7 cellular contexts compared by ENCODE assay signal in genomic region chr16:28878083-28878926, GRCh38. TPM values are rescaled to one million over a fixed set of nuclear protein-coding genes. Genes with fewer than 3 reads are reported as not detected.
A peak's percentile ranks its signal among the peaks of the same experiment; 100 is the strongest.
DNase-seq lines count a peak whose midpoint lies in the region; ATAC-seq and TF ChIP-seq lines count a peak whose summit lies in the region.

ATP2A1 (plus strand) TSS chr16:28878488; CDS start chr16:28878672, 184 bp downstream.

- H3K9me3 Mint-ChIP-seq in activated CD4-positive, alpha-beta memory T cell treated with anti-CD3 and anti-CD28 coated beads, Interleukin-2, amount 10 ng/mL, durations not matched to agents 7 days and 5 days: no peaks in the 10 kb centered on the region

- 76 to 90% (median 81%) methylated on average over 24 to 25 of the region's 25 CpGs for WGBS in spleen, 5 donors

- H3K27me3 Mint-ChIP-seq in activated CD4-positive, alpha-beta memory T cell treated with anti-CD3 and anti-CD28 coated beads, Interleukin-2, amount 10 ng/mL, durations not matched to agents 7 days and 5 days: peaks cover 6% of the 10 kb centered on the region

- no peak for TF ChIP-seq CTCF in HEK293 (tag by site-specific recombination; IDR thresholded peaks at IDR 0.05)
- no peak for TF ChIP-seq CTCF in spleen (IDR thresholded peaks at IDR 0.05 in 8 of 11, conservative IDR thresholded peaks at IDR 0.05 in 3 of 11)

- no peak within 1 kb of the TSS for H3K27ac Mint-ChIP-seq in activated CD4-positive, alpha-beta memory T cell treated with anti-CD3 and anti-CD28 coated beads, Interleukin-2, amount 10 ng/mL, durations not matched to agents 7 days and 5 days

- H3K4me3 ChIP-seq in HEK293 (ENCODE audit: low read depth, low read length): peak within 1 kb of the TSS; percentile 62
- peak within 1 kb of the TSS; percentile 56 for H3K4me3 ChIP-seq in iPS-11a (ENCODE audit: low read depth, low read length)
- peak within 1 kb of the TSS; percentile 62 to 87 (median 76) for H3K4me3 ChIP-seq in spleen

- no peaks in the 10 kb centered on the region for H3K9me3 ChIP-seq in HEK293 (ENCODE audit: control insufficient read depth, insufficient read depth, low read depth, low read length)
- no peaks in the 10 kb centered on the region for H3K9me3 ChIP-seq in spleen

- peak within 1 kb of the TSS; percentile 88 for H3K4me3 Mint-ChIP-seq in activated CD4-positive, alpha-beta memory T cell treated with anti-CD3 and anti-CD28 coated beads, Interleukin-2, amount 10 ng/mL, durations not matched to agents 7 days and 5 days

- peaks cover 11% of the 10 kb centered on the region for H3K4me1 ChIP-seq in HEK293 (ENCODE audit: control insufficient read depth, insufficient read depth, low read length)
- H3K4me1 ChIP-seq in spleen: peaks cover 6 to 27% (median 19%) of the 10 kb centered on the region in 6 donors

- CTCF ChIA-PET in HEK293 (lab: Yijun Ruan, JAX): no interaction called here
- CTCF ChIA-PET in activated CD4-positive, alpha-beta memory T cell treated with anti-CD3 and anti-CD28 coated beads, Interleukin-2, amount 10 ng/mL, durations not matched to agents 7 days and 5 days (lab: Charles Lee): interaction anchor here (0.7 to 1.7 kb wide), 2 partner anchors 14 to 67 kb away, joined by 5 to 7 read pairs; partner anchors contain the start of gene SH2B1

- peaks cover 4% of the 10 kb centered on the region for H3K36me3 Mint-ChIP-seq in activated CD4-positive, alpha-beta memory T cell treated with anti-CD3 and anti-CD28 coated beads, Interleukin-2, amount 10 ng/mL, durations not matched to agents 7 days and 5 days (ENCODE audit: low read depth)

- ATAC-seq in HG03097 (IDR thresholded peaks at IDR 0.05; ENCODE audit: low FRiP score, unreplicated experiment): no peak

- POLR2A ChIA-PET in HEK293 (lab: Yijun Ruan, JAX): interaction anchor here (1.2 to 2.5 kb wide), 6 partner anchors 10 to 73 kb away, joined by 3 to 13 read pairs (median 9); partner anchors contain the start of genes NFATC2IP, SH2B1 and TUFM
- POLR2A ChIA-PET in activated CD4-positive, alpha-beta memory T cell treated with anti-CD3 and anti-CD28 coated beads, Interleukin-2, amount 10 ng/mL, durations not matched to agents 7 days and 5 days (lab: Charles Lee): interaction anchor here (1.2 to 4.0 kb wide), 8 partner anchors 14 to 72 kb away, joined by 3 to 36 read pairs (median 8); partner anchors contain the start of genes ATXN2L, NFATC2IP, RABEP2 and SH2B1

- no peak for DNase-seq in activated CD4-positive, alpha-beta memory T cell treated with anti-CD3 and anti-CD28 coated beads, Interleukin-2, amount 10 ng/mL, durations not matched to agents 7 days and 5 days
- no peak for DNase-seq in spleen
- no peak for DNase-seq in cerebellum (ENCODE audit: low spot score)
- DNase-seq in SKM-1 (lab: John Stamatoyannopoulos, UW; ENCODE audit: unreplicated experiment): no peak

- no peak for TF ChIP-seq POLR2A in spleen (IDR thresholded peaks at IDR 0.05)

- H3K36me3 ChIP-seq in HEK293 (ENCODE audit: control insufficient read depth in 2 of 2, insufficient read depth in 1 of 2, low read length in 2 of 2) (peaks cover 4 to 11% of the 10 kb centered on the region in 2 experiments; a peak in 2 of 3 replicates), spleen (peaks cover 0 to 27% (median 8%) of the 10 kb centered on the region in 6 donors)

- H3K27ac ChIP-seq in HEK293 (ENCODE audit: extremely low read depth, low read depth, low read length) (peak within 1 kb of the TSS; percentile 67; the same call in 1 of the 2 replicates), spleen (peak within 1 kb of the TSS in 1 of 8 donors; percentile 61)

- H3K27me3 ChIP-seq in spleen (replicated peaks in 1 of 7): peaks cover 0 to 30% (median 0%) of the 10 kb centered on the region in 7 donors

- peaks cover 35% of the 10 kb centered on the region for H3K4me1 Mint-ChIP-seq in activated CD4-positive, alpha-beta memory T cell treated with anti-CD3 and anti-CD28 coated beads, Interleukin-2, amount 10 ng/mL, durations not matched to agents 7 days and 5 days

- intact Hi-C loops in spleen (cut with DNase I; ENCODE audit: low total_unique reads): no loop called here

TF ChIP-seq in HEK293, 187 proteins besides CTCF, POLR2A, EP300 and RAD21:
- TF ChIP-seq PRDM10 (tag by site-specific recombination; IDR thresholded peaks at IDR 0.05) (peak; percentile 56; the same call in 1 of the 2 replicates), PATZ1 (tag by site-specific recombination; IDR thresholded peaks at IDR 0.05) (peak; percentile 51; the same call in 1 of the 2 replicates), ZNF791 (tag by site-specific recombination; IDR thresholded peaks at IDR 0.05) (no peak), GLIS2 (tag by site-specific recombination; IDR thresholded peaks at IDR 0.05) (peak; percentile 78), GLIS1 (tag by site-specific recombination; IDR thresholded peaks at IDR 0.05) (peak; percentile 94), PRDM6 (tag by site-specific recombination; IDR thresholded peaks at IDR 0.05) (no peak)

RNA-seq across cellular contexts. Expression of gene ATP2A1, which starts in this region (rescaled TPM):
- 1 to 10 TPM; 1.6 to 2.5 TPM for total RNA-seq in activated CD4-positive, alpha-beta memory T cell treated with anti-CD3 and anti-CD28 coated beads, Interleukin-2, amount 10 ng/mL, durations not matched to agents 7 days and 5 days
- total RNA-seq in spleen (1 to 10 TPM in 2 of 7 donors, under 1 TPM in 3, not detected in 2; 0.26 to 1.5 (median 0.82) TPM), cerebellum (0.18 TPM)
- under 1 TPM; 0.33 to 0.46 (median 0.42) TPM for polyA plus RNA-seq in spleen
